Comparison of ENCODE assay signal across 8 cellular contexts in the genomic region with DNA sequence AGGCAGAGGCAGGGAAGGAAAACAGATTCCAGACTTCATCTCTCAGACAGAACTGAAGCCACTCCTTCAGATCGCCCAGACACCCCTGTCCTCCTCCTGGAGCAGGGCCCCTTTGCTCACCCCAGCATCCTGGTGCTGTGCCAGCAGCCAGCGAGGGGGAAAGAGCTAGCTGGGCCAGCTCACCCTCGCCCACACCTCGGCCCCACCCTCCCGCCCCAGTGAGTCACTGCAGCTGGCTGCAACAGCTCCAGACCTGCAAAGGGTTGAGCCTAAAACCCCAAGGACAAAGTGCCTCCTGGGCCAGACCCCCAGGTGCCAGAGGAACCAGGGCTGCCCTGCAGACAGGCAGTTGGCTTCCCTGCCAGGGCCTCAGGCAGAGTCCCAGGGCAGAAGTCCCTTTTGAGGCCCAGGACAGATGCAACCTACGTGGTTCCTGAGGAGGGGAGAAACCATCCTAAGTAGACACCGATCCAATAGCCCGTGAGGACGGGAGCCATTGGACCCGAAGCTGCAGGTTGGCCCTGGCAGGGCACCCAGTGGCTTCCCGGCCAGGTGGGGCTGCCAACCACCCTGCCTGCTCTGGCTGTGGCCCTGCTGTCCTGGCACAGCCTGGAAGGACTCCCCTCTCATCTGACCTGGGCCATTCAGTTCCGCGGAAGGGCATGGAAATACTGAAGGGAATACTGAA. TPM values are rescaled to one million over a fixed set of nuclear protein-coding genes. Genes with fewer than 3 reads are reported as not detected.
DNase-seq lines count a peak whose midpoint lies in the region; TF ChIP-seq lines count a peak whose summit lies in the region.

No MANE protein-coding gene starts in this region.

- H3K27ac ChIP-seq in OCI-LY7 (ENCODE audit: low read depth, low read length, poor library complexity, severe bottlenecking) (no peak overlapping the region), adrenal gland (peak overlapping the region in 2 of 5 donors; percentile 30 to 78)

- H3K27me3 ChIP-seq in adrenal gland, result no peaks in the 10 kb centered on the region

- H3K79me2 ChIP-seq in OCI-LY7 (ENCODE audit: insufficient read depth, low read depth, low read length), result no peaks in the 10 kb centered on the region

- H4K20me1 ChIP-seq in OCI-LY7 (ENCODE audit: insufficient read depth, low read length), result no peaks in the 10 kb centered on the region

- BruUV-seq in OCI-LY7 (replicated peaks; lab: Mats Ljungman, UMichigan), result no TSS peak

- intact Hi-C loops in OCI-LY7 (cut with micrococcal nuclease; ENCODE audit: unreplicated experiment) (no loop called here), adrenal gland (cut with DNase I) (no loop called here)

- H2AFZ ChIP-seq in OCI-LY7 (ENCODE audit: low read length), result peak overlapping the region; percentile 57; the same call in 1 of the 2 replicates

- H3K9me3 ChIP-seq in OCI-LY7 (ENCODE audit: low read length), result no peaks in the 10 kb centered on the region
- no peaks in the 10 kb centered on the region for H3K9me3 ChIP-seq in adrenal gland (replicated peaks in 1 of 3)

- H3K36me3 ChIP-seq in OCI-LY7 (ENCODE audit: insufficient read depth, low read length) (no peaks in the 10 kb centered on the region), adrenal gland (replicated peaks in 1 of 2) (peaks cover 0 to 18% of the 10 kb centered on the region in 2 donors)

- peak; percentile 59 for DNase-seq in DMS 273 (lab: John Stamatoyannopoulos, UW; ENCODE audit: unreplicated experiment)
- DNase-seq in DMS 273 treated with DMSO at 0.1 percent for 48 hours (lab: John Stamatoyannopoulos, UW), result no peak
- DNase-seq in OCI-LY7 (ENCODE audit: low spot score), result no peak
- peak in 6 of 7 donors; percentile 67 to 81 (median 70) for DNase-seq in adrenal gland
- DNase-seq in islet precursor cell, result peak; percentile 71
- peak; percentile 77 for DNase-seq in stimulated activated CD8-positive, alpha-beta memory T cell treated with anti-CD3 and anti-CD28 coated beads, Interleukin-4, amount 100 ng/mL, for 48 hours
- no peak for DNase-seq in KBM-7
- no peak for DNase-seq in NAMALWA (ENCODE audit: low spot score)

- H3K4me1 ChIP-seq in OCI-LY7 (ENCODE audit: insufficient read depth, low read length, poor library complexity, severe bottlenecking) (peaks cover 38% of the 10 kb centered on the region), adrenal gland (replicated peaks in 1 of 2) (peaks cover 44 to 67% of the 10 kb centered on the region in 2 donors)

- no peaks in the 10 kb centered on the region for H3K9me2 ChIP-seq in OCI-LY7 (ENCODE audit: insufficient read depth, low read length)

- no peak for TF ChIP-seq CTCF in OCI-LY7 (conservative IDR thresholded peaks at IDR 0.05; ENCODE audit: low read length)
- no peak for TF ChIP-seq CTCF in adrenal gland (IDR thresholded peaks at IDR 0.05)

- CTCF ChIA-PET in OCI-LY7 (lab: Charles Lee; ENCODE audit: unreplicated experiment), result no interaction called here

- POLR2A ChIA-PET in OCI-LY7 (lab: Charles Lee), result no interaction called here

- no peak for TF ChIP-seq POLR2A in adrenal gland (IDR thresholded peaks at IDR 0.05)

- in situ Hi-C loops in KBM-7 (cut with MboI; ENCODE audit: low pct_unique_long_range_greater_than_20kb, low sequenced_read_pairs), result no loop called here

- H3K4me3 ChIP-seq in OCI-LY7 (ENCODE audit: low read depth, low read length, poor library complexity, severe bottlenecking) (no peak overlapping the region), adrenal gland (peak overlapping the region in 1 of 4 donors; percentile 22)

- H3K4me2 ChIP-seq in OCI-LY7 (ENCODE audit: low read length), result peak overlapping the region; percentile 35; the same call in 1 of the 2 replicates

- WGBS in adrenal gland, 4 donors, result 18 to 34% (median 22%) methylated on average over 2 to 13 of the region's 13 CpGs

RNA-seq across cellular contexts. Expression of gene AHNAK, which starts 7.2 kb away (rescaled TPM):
- total RNA-seq in OCI-LY7 (2014; rRNA removed; shearing (Covaris generic)), result 0.08 and 0.28 TPM in 2 replicates
- total RNA-seq in OCI-LY7 (2022) (0.21 and 0.30 TPM in 2 replicates), adrenal gland (100 to 1,000 TPM; 121 to 307 (median 204) TPM)
- 10 to 100 TPM; 32.0 to 35.4 (median 32.7) TPM for polyA plus RNA-seq in adrenal gland

RNA-seq across cellular contexts. Expression of gene EEF1G, which starts 34.3 kb away (rescaled TPM):
- total RNA-seq in OCI-LY7 (2014; rRNA removed; shearing (Covaris generic)), result 2,328 and 2,651 TPM in 2 replicates
- total RNA-seq in OCI-LY7 (2022) (1,778 and 1,903 TPM in 2 replicates), adrenal gland (1,000 to 10,000 TPM in 6 of 8 donors, 100 to 1,000 TPM in 2; 943 to 1,585 (median 1,183) TPM)
- 1,000 to 10,000 TPM in 1 of 3 donors, 100 to 1,000 TPM in 2; 646 to 1,257 (median 934) TPM for polyA plus RNA-seq in adrenal gland

RNA-seq across cellular contexts. Expression of gene TUT1, which starts 51.9 kb away (rescaled TPM):
- 15.6 and 22.5 TPM in 2 replicates for total RNA-seq in OCI-LY7 (2014; rRNA removed; shearing (Covaris generic))
- total RNA-seq in OCI-LY7 (2022) (38.2 and 40.4 TPM in 2 replicates), adrenal gland (10 to 100 TPM in 7 of 8 donors, 1 to 10 TPM in 1; 7.0 to 32.4 (median 15.5) TPM)
- 10 to 100 TPM in 2 of 3 donors, 1 to 10 TPM in 1; 9.4 to 67.6 (median 34.0) TPM for polyA plus RNA-seq in adrenal gland

Comparison
In these comparisons a context has a peak if more than half of its experiments do, and no peak if none do; other contexts are left out.
1. DNase-seq: peak in DMS 273 (single experiment), adrenal gland (6 of 7), islet precursor cell (single experiment) and stimulated activated CD8-positive, alpha-beta memory T cell treated with anti-CD3 and anti-CD28 coated beads, Interleukin-4, amount 100 ng/mL, for 48 hours (single experiment); none in DMS 273 treated with DMSO at 0.1 percent for 48 hours (single experiment), OCI-LY7 (single experiment), KBM-7 (single experiment) and NAMALWA (single experiment).
2. RNA of gene AHNAK, which starts 7.2 kb away (total RNA-seq): 121 to 307 TPM in adrenal gland; 0.08 to 0.30 TPM in OCI-LY7; every median in the first group is over 10 times any median in the second.